In genomic region chr2:16386431-16386830, GRCh38 we compare ENCODE assay signal across 23 cellular contexts.
"Had no signal": no experiment of that assay in that cellular context is flagged by ENCODE, and none has a peak within 500 bp of the region (broad histone marks: within the 10 kb centered on the region; RNA-seq: fewer than 3 reads in every experiment).

No MANE protein-coding gene starts in this region.

- DNase-seq: activated CD4-positive, alpha-beta T cell treated with anti-CD3 and anti-CD28 coated beads for 36 hours; activated CD4-positive, alpha-beta T cell treated with anti-CD3 and anti-CD28 coated beads, Interleukin-2, amount 50 U/mL, for 1 hour; activated CD8-positive, alpha-beta memory T cell treated with anti-CD3 and anti-CD28 coated beads, Interleukin-2, amount 50 U/mL, for 4 hours; activated CD8-positive, alpha-beta T cell treated with anti-CD3 and anti-CD28 coated beads for 36 hours; activated gamma-delta T cell treated with Interleukin-2 at 50 U/mL for 16 hours; activated naive CD4-positive, alpha-beta T cell treated with anti-CD3 and anti-CD28 coated beads, Interleukin-2, amount 10 ng/mL, durations not matched to agents 7 days and 5 days; activated naive CD8-positive, alpha-beta T cell treated with anti-CD3 and anti-CD28 coated beads for 36 hours; activated T-cell treated with anti-CD3 and anti-CD28 coated beads, Interleukin-2, amount 50 U/mL, for 72 hours; brain microvascular endothelial cell; central memory CD4-positive, alpha-beta T cell; KG1; NCI-H1048; NCI-H1417 treated with DMSO at 0.1 percent for 48 hours; NCI-H1694; NCI-H2029 treated with DMSO at 0.1 percent for 48 hours; NCI-H345; NCI-H510A; PC-9; T-helper 1 cell; WERI-Rb-1 had no signal

- H3K4me3 Mint-ChIP-seq: activated CD4-positive, alpha-beta T cell treated with anti-CD3 and anti-CD28 coated beads for 36 hours; activated CD8-positive, alpha-beta T cell treated with anti-CD3 and anti-CD28 coated beads for 36 hours; activated naive CD4-positive, alpha-beta T cell treated with anti-CD3 and anti-CD28 coated beads, Interleukin-2, amount 10 ng/mL, durations not matched to agents 7 days and 5 days; activated naive CD8-positive, alpha-beta T cell treated with anti-CD3 and anti-CD28 coated beads for 36 hours; activated T-cell treated with anti-CD3 and anti-CD28 coated beads, Interleukin-2, amount 50 U/mL, for 72 hours; IgD-negative memory B cell had no signal

- H3K36me3 Mint-ChIP-seq: activated naive CD4-positive, alpha-beta T cell treated with anti-CD3 and anti-CD28 coated beads, Interleukin-2, amount 10 ng/mL, durations not matched to agents 7 days and 5 days; activated naive CD8-positive, alpha-beta T cell treated with anti-CD3 and anti-CD28 coated beads for 36 hours; IgD-negative memory B cell had no signal

- H3K36me3 ChIP-seq: brain microvascular endothelial cell, WERI-Rb-1 had no signal

- ATAC-seq: activated CD4-positive, alpha-beta T cell treated with anti-CD3 and anti-CD28 coated beads for 36 hours; activated CD8-positive, alpha-beta T cell treated with anti-CD3 and anti-CD28 coated beads for 36 hours; activated T-cell treated with anti-CD3 and anti-CD28 coated beads, Interleukin-2, amount 50 U/mL, for 72 hours had no signal

- H3K9me3 Mint-ChIP-seq: activated CD8-positive, alpha-beta T cell treated with anti-CD3 and anti-CD28 coated beads for 36 hours; activated naive CD4-positive, alpha-beta T cell treated with anti-CD3 and anti-CD28 coated beads, Interleukin-2, amount 10 ng/mL, durations not matched to agents 7 days and 5 days; activated naive CD8-positive, alpha-beta T cell treated with anti-CD3 and anti-CD28 coated beads for 36 hours; activated T-cell treated with anti-CD3 and anti-CD28 coated beads, Interleukin-2, amount 50 U/mL, for 72 hours; activated T-helper 2 cell treated with anti-CD3 and anti-CD28 coated beads, Interferon-gamma antibody, Interleukin-2, Interleukin-4, amounts not matched to agents 10 μg/mL and 5 μg/mL and 100 μg/mL, durations not matched to agents 14 hours and 24 hours and 36 hours had no signal

- H3K4me2 ChIP-seq: PC-9 had no signal

- H3K27me3 Mint-ChIP-seq: activated CD8-positive, alpha-beta T cell treated with anti-CD3 and anti-CD28 coated beads for 36 hours; activated naive CD4-positive, alpha-beta T cell treated with anti-CD3 and anti-CD28 coated beads, Interleukin-2, amount 10 ng/mL, durations not matched to agents 7 days and 5 days; activated naive CD8-positive, alpha-beta T cell treated with anti-CD3 and anti-CD28 coated beads for 36 hours; IgD-negative memory B cell had no signal

- H3K27me3 ChIP-seq: brain microvascular endothelial cell had no signal

- H3K4me3 ChIP-seq: PC-9, SK-N-MC had no signal

- H3K27ac ChIP-seq: brain microvascular endothelial cell, PC-9, SK-N-MC, WERI-Rb-1 had no signal

- H2AFZ ChIP-seq: PC-9 had no signal

- H3K27ac Mint-ChIP-seq: activated CD4-positive, alpha-beta T cell treated with anti-CD3 and anti-CD28 coated beads for 36 hours; activated CD8-positive, alpha-beta T cell treated with anti-CD3 and anti-CD28 coated beads for 36 hours; activated naive CD4-positive, alpha-beta T cell treated with anti-CD3 and anti-CD28 coated beads, Interleukin-2, amount 10 ng/mL, durations not matched to agents 7 days and 5 days; activated naive CD8-positive, alpha-beta T cell treated with anti-CD3 and anti-CD28 coated beads for 36 hours; activated T-cell treated with anti-CD3 and anti-CD28 coated beads, Interleukin-2, amount 50 U/mL, for 72 hours; activated T-helper 2 cell treated with anti-CD3 and anti-CD28 coated beads, Interferon-gamma antibody, Interleukin-2, Interleukin-4, amounts not matched to agents 10 μg/mL and 5 μg/mL and 100 μg/mL, durations not matched to agents 14 hours and 24 hours and 36 hours; IgD-negative memory B cell had no signal

- H3K4me1 Mint-ChIP-seq: activated CD4-positive, alpha-beta T cell treated with anti-CD3 and anti-CD28 coated beads for 36 hours; activated naive CD4-positive, alpha-beta T cell treated with anti-CD3 and anti-CD28 coated beads, Interleukin-2, amount 10 ng/mL, durations not matched to agents 7 days and 5 days; activated naive CD8-positive, alpha-beta T cell treated with anti-CD3 and anti-CD28 coated beads for 36 hours; IgD-negative memory B cell had no signal
